In the genomic region with DNA sequence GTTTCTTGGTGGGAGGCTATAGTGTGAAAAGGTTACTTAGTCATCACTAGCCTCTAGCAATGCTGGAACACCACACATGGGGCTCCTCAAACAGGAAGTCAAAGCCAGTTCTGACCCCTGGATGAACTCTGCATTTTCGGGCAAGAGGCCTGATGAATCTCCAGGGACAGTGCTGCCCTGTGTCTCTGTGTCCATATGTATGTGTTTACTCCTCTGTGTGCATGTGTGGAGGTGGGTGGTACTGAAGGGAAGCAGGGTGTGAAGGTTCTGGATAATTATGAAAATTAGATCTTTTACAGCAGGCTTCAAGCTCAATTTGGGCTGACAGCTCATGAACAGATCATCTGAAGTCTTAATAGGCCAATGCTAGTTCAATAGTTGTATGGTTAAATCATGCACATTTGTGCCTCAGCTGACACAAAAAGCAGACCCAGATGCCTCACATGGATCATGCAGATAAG, we compare ENCODE assay signal across 8 cellular contexts.
DNase-seq lines count a peak whose midpoint lies in the region; ATAC-seq and TF ChIP-seq lines count a peak whose summit lies in the region.

No MANE protein-coding gene starts in this region.

- H3K4me3 Mint-ChIP-seq in brain: no peak overlapping the region

- peaks cover 39% of the 10 kb centered on the region for H3K4me1 Mint-ChIP-seq in brain

- peak overlapping the region in 3 of 5 experiments; percentile 64 to 87 (median 86) for H3K27ac Mint-ChIP-seq in brain

- peak; percentile 75 for ATAC-seq in HG02623 (IDR thresholded peaks at IDR 0.05; ENCODE audit: unreplicated experiment)
- ATAC-seq in HG03571 (IDR thresholded peaks at IDR 0.05; ENCODE audit: unreplicated experiment): no peak

- peak; percentile 25 for DNase-seq in stimulated activated CD4-positive, alpha-beta T cell treated with anti-CD3 and anti-CD28 coated beads, Interleukin-15, amount 100 ng/mL, for 24 hours
- no peak for DNase-seq in stimulated activated CD4-positive, alpha-beta T cell treated with anti-CD3 and anti-CD28 coated beads, Interleukin-2, amount 100 ng/mL, for 48 hours
- DNase-seq in NCI-H2081 treated with DMSO at 0.1 percent for 48 hours (lab: John Stamatoyannopoulos, UW) (peak; percentile 31), mucosa of gallbladder (ENCODE audit: low spot score) (peak; percentile 12), NCI-H1436 treated with DMSO at 0.1 percent for 48 hours (lab: John Stamatoyannopoulos, UW) (no peak)

- H3K9me3 Mint-ChIP-seq in brain: peaks cover 0 to 3% (median 0%) of the 10 kb centered on the region in 5 experiments

- H3K36me3 Mint-ChIP-seq in brain: no peaks in the 10 kb centered on the region

- H3K27me3 Mint-ChIP-seq in brain: peaks cover 6% of the 10 kb centered on the region

- TF ChIP-seq CTCF in brain (conservative IDR thresholded peaks at IDR 0.05): no peak

Comparison
In these comparisons a context has a peak if more than half of its experiments do, and no peak if none do; other contexts are left out.
1. DNase-seq: peak in stimulated activated CD4-positive, alpha-beta T cell treated with anti-CD3 and anti-CD28 coated beads, Interleukin-15, amount 100 ng/mL, for 24 hours (single experiment), NCI-H2081 treated with DMSO at 0.1 percent for 48 hours (single experiment) and mucosa of gallbladder (single experiment); none in stimulated activated CD4-positive, alpha-beta T cell treated with anti-CD3 and anti-CD28 coated beads, Interleukin-2, amount 100 ng/mL, for 48 hours (0 of 2) and NCI-H1436 treated with DMSO at 0.1 percent for 48 hours (single experiment).